1 cellular context compared by ENCODE assay signal in genomic region chr2:118834901-118835738, GRCh38.
TF ChIP-seq lines count a peak whose summit lies in the region.

No MANE protein-coding gene starts in this region.

TF ChIP-seq in H1, 55 proteins besides CTCF, POLR2A, EP300 and RAD21 (continued from another document):
- TF ChIP-seq NANOG (IDR thresholded peaks at IDR 0.05; ENCODE audit: insufficient read depth, low read depth, low read length, poor library complexity, severe bottlenecking) (no peak), ASH2L (IDR thresholded peaks at IDR 0.05; ENCODE audit: low read length) (peak; percentile 27), CTBP2 (IDR thresholded peaks at IDR 0.05; ENCODE audit: borderline replicate concordance, insufficient read depth, insufficient read length, low read length) (peak; percentile 56), RFX5 (IDR thresholded peaks at IDR 0.05; ENCODE audit: borderline replicate concordance, low read depth, low read length) (no peak), KDM4A (IDR thresholded peaks at IDR 0.05; ENCODE audit: low read depth, low read length, severe bottlenecking) (peak; percentile 47), RNF2 (IDR thresholded peaks at IDR 0.05; ENCODE audit: borderline replicate concordance, low read depth, low read length, missing control alignments, poor library complexity, severe bottlenecking) (peak; percentile 26), EZH2 (IDR thresholded peaks at IDR 0.05; ENCODE audit: low read depth, low read length, severe bottlenecking) (peak; percentile 85), EGR1 (IDR thresholded peaks at IDR 0.05; ENCODE audit: borderline replicate concordance, low read depth, low read length) (peak; percentile 38; the same call in 1 of the 2 replicates), RBBP5 (IDR thresholded peaks at IDR 0.05; ENCODE audit: borderline replicate concordance, low read depth, low read length) (no peak), KDM1A (IDR thresholded peaks at IDR 0.05; ENCODE audit: borderline replicate concordance, low read length) (no peak), CBX8 (IDR thresholded peaks at IDR 0.05; ENCODE audit: borderline replicate concordance, low read depth, low read length) (no peak; the same call in 1 of the 2 replicates), FOSL1 (IDR thresholded peaks at IDR 0.05; ENCODE audit: insufficient read depth, low read depth, low read length) (no peak), JUND (IDR thresholded peaks at IDR 0.05; ENCODE audit: low read length) (no peak), TBP (IDR thresholded peaks at IDR 0.05; ENCODE audit: low read depth, low read length) (peak; percentile 28; the same call in 1 of the 2 replicates), SP4 (IDR thresholded peaks at IDR 0.05; ENCODE audit: low read length) (no peak), SP2 (IDR thresholded peaks at IDR 0.05; ENCODE audit: low read length) (no peak), KDM5A (IDR thresholded peaks at IDR 0.05; ENCODE audit: low read length) (no peak), TEAD4 (IDR thresholded peaks at IDR 0.05; ENCODE audit: low read depth, low read length) (no peak)
- TF ChIP-seq, protein P1, sequence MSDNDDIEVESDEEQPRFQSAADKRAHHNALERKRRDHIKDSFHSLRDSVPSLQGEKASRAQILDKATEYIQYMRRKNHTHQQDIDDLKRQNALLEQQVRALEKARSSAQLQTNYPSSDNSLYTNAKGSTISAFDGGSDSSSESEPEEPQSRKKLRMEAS (IDR thresholded peaks at IDR 0.05): peak; percentile 77
- TF ChIP-seq, protein P2, sequence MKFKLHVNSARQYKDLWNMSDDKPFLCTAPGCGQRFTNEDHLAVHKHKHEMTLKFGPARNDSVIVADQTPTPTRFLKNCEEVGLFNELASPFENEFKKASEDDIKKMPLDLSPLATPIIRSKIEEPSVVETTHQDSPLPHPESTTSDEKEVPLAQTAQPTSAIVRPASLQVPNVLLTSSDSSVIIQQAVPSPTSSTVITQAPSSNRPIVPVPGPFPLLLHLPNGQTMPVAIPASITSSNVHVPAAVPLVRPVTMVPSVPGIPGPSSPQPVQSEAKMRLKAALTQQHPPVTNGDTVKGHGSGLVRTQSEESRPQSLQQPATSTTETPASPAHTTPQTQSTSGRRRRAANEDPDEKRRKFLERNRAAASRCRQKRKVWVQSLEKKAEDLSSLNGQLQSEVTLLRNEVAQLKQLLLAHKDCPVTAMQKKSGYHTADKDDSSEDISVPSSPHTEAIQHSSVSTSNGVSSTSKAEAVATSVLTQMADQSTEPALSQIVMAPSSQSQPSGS (IDR thresholded peaks at IDR 0.05; ENCODE audit: low read length): no peak
